ENCODE assay signal across 8 cellular contexts in genomic region chr1:23168079-23168461, GRCh38. TPM values are rescaled to one million over a fixed set of nuclear protein-coding genes. Genes with fewer than 3 reads are reported as not detected.
DNase-seq lines count a peak whose midpoint lies in the region; ATAC-seq and TF ChIP-seq lines count a peak whose summit lies in the region.

No MANE protein-coding gene starts in this region.

- DNase-seq in BJ (ENCODE audit: low read depth) (no peak), HCT116 (ENCODE audit: low read depth, low spot score) (no peak), T-helper 9 cell (peak; percentile 26), upper lobe of right lung (peak; percentile 73), GM19240 (ENCODE audit: insufficient read length, low spot score) (no peak), hepatic stellate cell (ENCODE audit: low spot score) (no peak)
- peak; percentile 25 for DNase-seq in effector CD4-positive, alpha-beta T cell

- H3K4me3 ChIP-seq in BJ (ENCODE audit: low read depth, low read length) (peak overlapping the region; percentile 81), HCT116 (replicated peaks in 1 of 2; ENCODE audit: low read depth in 1 of 2, low read length in 2 of 2) (peak overlapping the region; percentile 86 to 89), mucosa of rectum (ENCODE audit: low read length in 2 of 2) (peak overlapping the region; percentile 74 to 92), upper lobe of right lung (peak overlapping the region; percentile 88)

- H3K9me3 ChIP-seq in HCT116 (ENCODE audit: control insufficient read depth in 1 of 2, insufficient read depth in 1 of 2, low read depth in 1 of 2, low read length in 2 of 2) (no peaks in the 10 kb centered on the region), mucosa of rectum (ENCODE audit: control insufficient read depth in 2 of 2, low read length in 2 of 2) (no peaks in the 10 kb centered on the region), upper lobe of right lung (no peaks in the 10 kb centered on the region)

- intact Hi-C loops in HCT116 (cut with micrococcal nuclease): loop anchor here (5.0 kb wide), 1 partner anchor 66 kb away; no protein-coding TSS in a partner anchor
- intact Hi-C loops in upper lobe of right lung (cut with DNase I): no loop called here

- no TSS peak for BruUV-seq in HCT116 (replicated peaks; lab: Mats Ljungman, UMichigan)

- TF ChIP-seq CTCF in BJ (IDR thresholded peaks at IDR 0.05; ENCODE audit: insufficient read depth, low read depth, low read length) (no peak), HCT116 (IDR thresholded peaks at IDR 0.05 in 2 of 3, conservative IDR thresholded peaks at IDR 0.05 in 1 of 3; ENCODE audit: borderline replicate concordance in 1 of 3, insufficient read depth in 1 of 3, low read depth in 2 of 3, low read length in 2 of 3) (no peak), upper lobe of right lung (IDR thresholded peaks at IDR 0.05) (no peak)

- peak overlapping the region; percentile 75 for H3K27ac ChIP-seq in HCT116 (ENCODE audit: low read depth, low read length)
- H3K27ac ChIP-seq in mucosa of rectum (ENCODE audit: low read depth in 2 of 2, low read length in 2 of 2): peak overlapping the region; percentile 93 to 94
- H3K27ac ChIP-seq in upper lobe of right lung: peak overlapping the region; percentile 86

- TF ChIP-seq RAD21 in HCT116 (IDR thresholded peaks at IDR 0.05; ENCODE audit: low read depth): no peak

- H3K36me3 ChIP-seq in BJ (ENCODE audit: control insufficient read depth, insufficient read depth, low read length) (no peaks in the 10 kb centered on the region), HCT116 (ENCODE audit: control insufficient read depth in 1 of 2, insufficient read depth in 2 of 2, low read length in 2 of 2) (no peaks in the 10 kb centered on the region), mucosa of rectum (ENCODE audit: control insufficient read depth in 2 of 2, insufficient read depth in 2 of 2, low read length in 2 of 2) (no peaks in the 10 kb centered on the region), upper lobe of right lung (no peaks in the 10 kb centered on the region)

- peak overlapping the region; percentile 90 for H3K4me2 ChIP-seq in HCT116 (ENCODE audit: low read length)

- no peak overlapping the region for H2AFZ ChIP-seq in HCT116 (ENCODE audit: low read depth, low read length, poor library complexity, severe bottlenecking)

- POLR2A ChIA-PET in BJ (lab: Charles Lee): no interaction called here
- POLR2A ChIA-PET in HCT116 (lab: Charles Lee): interaction anchor here (1.2 to 2.8 kb wide), 2 partner anchors 64 to 68 kb away, joined by 5 to 19 read pairs; no protein-coding TSS in a partner anchor

- peak; percentile 31 for ATAC-seq in HCT116
- peak; percentile 47 for ATAC-seq in upper lobe of right lung

- peaks cover 46% of the 10 kb centered on the region for H3K79me2 ChIP-seq in HCT116 (ENCODE audit: insufficient read depth, low read length)

- peaks cover 9% of the 10 kb centered on the region; the same call in 1 of the 2 replicates for H4K20me1 ChIP-seq in HCT116 (ENCODE audit: insufficient read depth)

- RAD21 ChIA-PET in HCT116 (lab: Charles Lee; ENCODE audit: low non-redundant PET in 1 of 2, low total read pairs in 2 of 2, uncharacterized antibody in 2 of 2, unreplicated experiment in 2 of 2): interaction anchor here in 1 of 2 experiments (0.5 to 0.6 kb wide), 2 partner anchors 196 to 1358 kb away, joined by 3 to 6 read pairs; no protein-coding TSS in a partner anchor

- H3K27me3 ChIP-seq in BJ (ENCODE audit: control insufficient read depth, insufficient read depth, low read length) (no peaks in the 10 kb centered on the region), HCT116 (ENCODE audit: insufficient read depth, low read length) (no peaks in the 10 kb centered on the region), mucosa of rectum (ENCODE audit: control insufficient read depth in 2 of 2, insufficient read depth in 2 of 2, low read length in 2 of 2) (no peaks in the 10 kb centered on the region), upper lobe of right lung (no peaks in the 10 kb centered on the region)

- CTCF ChIA-PET in BJ (lab: Yijun Ruan, JAX) (interaction anchor here (0.8 to 4.1 kb wide), 5 partner anchors 9 to 68 kb away, joined by 4 to 25 read pairs (median 10); no protein-coding TSS in a partner anchor), HCT116 (lab: Charles Lee) (interaction anchor here (0.8 to 3.6 kb wide), 2 partner anchors 16 to 69 kb away, joined by 3 to 22 read pairs; no protein-coding TSS in a partner anchor)

- H3K9me2 ChIP-seq in HCT116 (ENCODE audit: insufficient read depth): no peaks in the 10 kb centered on the region

- TF ChIP-seq POLR2A in HCT116 (IDR thresholded peaks at IDR 0.05; ENCODE audit: borderline replicate concordance, extremely low read depth, insufficient read depth, insufficient read length): no peak

- H3K4me1 ChIP-seq in HCT116 (ENCODE audit: control insufficient read depth in 1 of 2, insufficient read depth in 2 of 2, low read length in 2 of 2): peaks cover 8 to 26% of the 10 kb centered on the region in 2 experiments
- H3K4me1 ChIP-seq in mucosa of rectum (ENCODE audit: control insufficient read depth in 2 of 2, insufficient read depth in 2 of 2, low read length in 2 of 2): peaks cover 10 to 12% of the 10 kb centered on the region in 2 donors
- H3K4me1 ChIP-seq in upper lobe of right lung: peaks cover 33% of the 10 kb centered on the region

- H3K9ac ChIP-seq in HCT116 (ENCODE audit: low read length) (peak overlapping the region; percentile 93), mucosa of rectum (ENCODE audit: low read depth in 1 of 2, low read length in 2 of 2) (peak overlapping the region; percentile 92 to 96)

TF ChIP-seq in HCT116, 20 proteins besides CTCF, POLR2A, EP300 and RAD21:
- no peak for TF ChIP-seq MAX (IDR thresholded peaks at IDR 0.05)
- no peak for TF ChIP-seq CEBPB (IDR thresholded peaks at IDR 0.05; ENCODE audit: low read depth)
- TF ChIP-seq CBX3 (IDR thresholded peaks at IDR 0.05; ENCODE audit: low read depth): no peak
- no peak for TF ChIP-seq POLR2AphosphoS5 (IDR thresholded peaks at IDR 0.05; ENCODE audit: low read depth, low read length)
- no peak for TF ChIP-seq YY1 (IDR thresholded peaks at IDR 0.05; ENCODE audit: extremely low read depth, insufficient replicate concordance, low read depth, low read length)
- TF ChIP-seq ZNF274 (IDR thresholded peaks at IDR 0.05; ENCODE audit: low read depth, low read length): no peak
- TF ChIP-seq EZH2 (IDR thresholded peaks at IDR 0.05): no peak
- TF ChIP-seq SP1 (IDR thresholded peaks at IDR 0.05; ENCODE audit: low read depth): no peak
- no peak for TF ChIP-seq FOSL1 (IDR thresholded peaks at IDR 0.05; ENCODE audit: low read depth)
- no peak for TF ChIP-seq TCF7L2 (IDR thresholded peaks at IDR 0.05; ENCODE audit: borderline replicate concordance, extremely low read depth, insufficient read depth, insufficient read length)
- TF ChIP-seq JUND (IDR thresholded peaks at IDR 0.05): no peak
- no peak for TF ChIP-seq EZH2phosphoT487 (IDR thresholded peaks at IDR 0.05; ENCODE audit: borderline replicate concordance)
- no peak for TF ChIP-seq ELF1 (IDR thresholded peaks at IDR 0.05; ENCODE audit: borderline replicate concordance, low read depth)
- TF ChIP-seq SRF (IDR thresholded peaks at IDR 0.05; ENCODE audit: low read depth): no peak

RNA-seq across cellular contexts. Expression of gene LUZP1, which starts 0.6 kb away (rescaled TPM):
- 22.0 and 24.5 TPM in 2 replicates for polyA plus RNA-seq in BJ (2011; rRNA removed)
- polyA minus RNA-seq in BJ (2011; rRNA and poly(A)+ RNA removed): 26.9 and 35.1 TPM in 2 replicates
- total RNA-seq in HCT116 (2021; ENCODE audit: unreplicated experiment) (22.4 TPM), upper lobe of right lung (36.4 TPM)
- polyA plus RNA-seq in HCT116 (2012): 9.2 and 10.2 TPM in 2 replicates

RNA-seq across cellular contexts. Expression of gene HTR1D, which starts 49.2 kb away (rescaled TPM):
- 0.06 and 0.07 TPM in 2 replicates for polyA plus RNA-seq in BJ (2011; rRNA removed)
- polyA minus RNA-seq in BJ (2011; rRNA and poly(A)+ RNA removed): 0.10 and 0.14 TPM in 2 replicates
- total RNA-seq in HCT116 (2021; ENCODE audit: unreplicated experiment): 3.5 TPM
- polyA plus RNA-seq in HCT116 (2012): 2.9 and 3.4 TPM in 2 replicates
- total RNA-seq in upper lobe of right lung: 0.93 TPM

Comparison
In these comparisons a context has a peak if more than half of its experiments do, and no peak if none do; other contexts are left out.
1. DNase-seq: peak in T-helper 9 cell (single experiment), effector CD4-positive, alpha-beta T cell (single experiment) and upper lobe of right lung (single experiment); none in BJ (single experiment), HCT116 (single experiment), GM19240 (single experiment) and hepatic stellate cell (single experiment).
2. Peak in every context shown above with its lines, with median percentiles within 50 percentile points of each other: H3K4me3 ChIP-seq and H3K27ac ChIP-seq.